8 cellular contexts compared by ENCODE assay signal in the genomic region with DNA sequence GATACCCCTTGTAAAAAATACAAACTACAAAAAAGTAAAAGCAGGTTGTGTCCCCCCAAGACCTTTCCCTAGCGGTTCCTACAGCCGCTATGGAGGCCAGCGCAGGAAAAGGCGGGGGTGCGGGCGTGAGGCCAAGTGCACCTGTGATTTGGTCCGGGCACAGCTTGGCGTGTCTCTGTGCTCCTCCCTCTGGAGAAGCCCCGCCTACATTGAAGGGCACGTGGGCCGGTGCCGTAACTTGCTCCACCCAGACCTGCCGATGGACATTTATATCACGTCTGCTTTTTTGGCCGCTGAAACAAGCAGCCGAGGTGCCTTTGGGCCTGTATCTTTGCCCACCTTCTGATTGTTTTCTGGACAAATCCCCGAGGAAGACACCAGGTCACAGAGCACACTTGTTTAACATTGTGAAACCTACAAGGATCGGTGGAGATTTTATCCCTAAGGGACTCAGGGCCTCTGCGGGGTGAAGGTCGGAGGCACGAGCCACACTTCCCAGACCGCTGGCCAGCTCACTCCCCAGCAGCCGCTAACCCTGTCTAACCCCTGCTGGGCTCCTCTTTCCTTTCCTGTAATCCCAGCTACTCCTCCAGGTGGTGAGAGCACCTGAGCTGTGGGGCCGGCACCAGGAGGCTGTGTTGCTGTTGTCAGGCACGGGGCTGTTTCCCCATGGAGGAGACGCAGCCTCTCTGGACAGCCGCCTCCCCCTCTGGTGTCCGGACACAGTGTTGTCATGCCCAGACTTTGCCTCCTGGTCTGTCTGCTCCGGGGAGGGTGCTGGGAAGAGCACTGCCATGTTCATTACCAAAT. TPM values are rescaled to one million over a fixed set of nuclear protein-coding genes. Genes with fewer than 3 reads are reported as not detected.
DNase-seq lines count a peak whose midpoint lies in the region; ATAC-seq and TF ChIP-seq lines count a peak whose summit lies in the region.

No MANE protein-coding gene starts in this region.

- H3K36me3 ChIP-seq in adipocyte (ENCODE audit: control insufficient read depth, insufficient read depth, low read length, severe bottlenecking) (no peaks in the 10 kb centered on the region), transverse colon (no peaks in the 10 kb centered on the region)

- TF ChIP-seq POLR2A in transverse colon (IDR thresholded peaks at IDR 0.05) = no peak

- H3K27me3 Mint-ChIP-seq in activated CD8-positive, alpha-beta memory T cell treated with anti-CD3 and anti-CD28 coated beads, Interleukin-2, amount 10 ng/mL, durations not matched to agents 7 days and 5 days = no peaks in the 10 kb centered on the region

- TF ChIP-seq EP300 in transverse colon (IDR thresholded peaks at IDR 0.05; ENCODE audit: low read depth) = no peak

- peak; percentile 45 for DNase-seq in activated CD8-positive, alpha-beta memory T cell treated with anti-CD3 and anti-CD28 coated beads, Interleukin-2, amount 50 U/mL, for 48 hours
- DNase-seq in activated CD8-positive, alpha-beta memory T cell treated with anti-CD3 and anti-CD28 coated beads, Interleukin-2, amount 10 ng/mL, durations not matched to agents 7 days and 5 days = no peak
- DNase-seq in adipocyte (ENCODE audit: low read depth) (no peak), transverse colon (peak; percentile 87), HUDEP-2 (lab: John Stamatoyannopoulos, UW; ENCODE audit: unreplicated experiment in 76 of 76) (no peak), hippocampal formation (lab: John Stamatoyannopoulos, UW) (no peak)
- DNase-seq in stimulated activated effector memory CD8-positive, alpha-beta T cell treated with anti-CD3 and anti-CD28 coated beads, Interleukin-12 subunit alpha, Interleukin-12 subunit beta, amount 100 ng/mL, for 72 hours (ENCODE audit: low spot score in 2 of 2) = no peak

- peak overlapping the region; percentile 15 for H3K27ac ChIP-seq in layer of hippocampus (ENCODE audit: low read depth, low read length)
- H3K27ac ChIP-seq in transverse colon = peak overlapping the region; percentile 73 to 87 (median 80)

- intact Hi-C loops in transverse colon (cut with DNase I; ENCODE audit: low total_unique reads) = no loop called here

- no peaks in the 10 kb centered on the region for H3K27me3 ChIP-seq in adipocyte (replicated peaks; ENCODE audit: control insufficient read depth, insufficient read depth, low read length)
- no peaks in the 10 kb centered on the region for H3K27me3 ChIP-seq in layer of hippocampus (ENCODE audit: control insufficient read depth, insufficient read depth, low read length)
- no peaks in the 10 kb centered on the region for H3K27me3 ChIP-seq in transverse colon

- H3K4me3 Mint-ChIP-seq in activated CD8-positive, alpha-beta memory T cell treated with anti-CD3 and anti-CD28 coated beads, Interleukin-2, amount 10 ng/mL, durations not matched to agents 7 days and 5 days = no peak overlapping the region
- H3K4me3 Mint-ChIP-seq in stimulated activated effector memory CD8-positive, alpha-beta T cell treated with anti-CD3 and anti-CD28 coated beads, Interleukin-12 subunit alpha, Interleukin-12 subunit beta, amount 100 ng/mL, for 72 hours = no peak overlapping the region

- H3K4me1 ChIP-seq in adipocyte (ENCODE audit: control insufficient read depth, insufficient read depth, low read length) = peaks cover 48% of the 10 kb centered on the region
- H3K4me1 ChIP-seq in transverse colon = peaks cover 40 to 58% (median 47%) of the 10 kb centered on the region in 4 donors

- in situ Hi-C loops in transverse colon (cut with MboI; ENCODE audit: low pct_ligation_motif_present in 1 of 4, low pct_unique_long_range_greater_than_20kb in 1 of 4, low sequenced_read_pairs in 3 of 4) = no loop called here

- H3K9me3 Mint-ChIP-seq in activated CD8-positive, alpha-beta memory T cell treated with anti-CD3 and anti-CD28 coated beads, Interleukin-2, amount 10 ng/mL, durations not matched to agents 7 days and 5 days (ENCODE audit: low read depth) = no peaks in the 10 kb centered on the region
- H3K9me3 Mint-ChIP-seq in stimulated activated effector memory CD8-positive, alpha-beta T cell treated with anti-CD3 and anti-CD28 coated beads, Interleukin-12 subunit alpha, Interleukin-12 subunit beta, amount 100 ng/mL, for 72 hours = no peaks in the 10 kb centered on the region

- CTCF ChIA-PET in activated CD8-positive, alpha-beta memory T cell treated with anti-CD3 and anti-CD28 coated beads, Interleukin-2, amount 10 ng/mL, durations not matched to agents 7 days and 5 days (lab: Charles Lee) = no interaction called here

- ATAC-seq in activated CD8-positive, alpha-beta memory T cell treated with anti-CD3 and anti-CD28 coated beads, Interleukin-2, amount 10 ng/mL, durations not matched to agents 7 days and 5 days = no peak
- ATAC-seq in stimulated activated effector memory CD8-positive, alpha-beta T cell treated with anti-CD3 and anti-CD28 coated beads, Interleukin-12 subunit alpha, Interleukin-12 subunit beta, amount 100 ng/mL, for 72 hours = no peak

- 40% methylated on average over 29 of the region's 29 CpGs; no CpG with 5 or more reads in 1 of the 2 donors for WGBS in transverse colon (ENCODE audit: low coverage in 1 of 2), 2 donors

- no peak for TF ChIP-seq CTCF in transverse colon (IDR thresholded peaks at IDR 0.05)

- peak overlapping the region; percentile 80 for H3K9ac ChIP-seq in adipocyte (ENCODE audit: low read length)

- no peaks in the 10 kb centered on the region for H3K4me1 Mint-ChIP-seq in activated CD8-positive, alpha-beta memory T cell treated with anti-CD3 and anti-CD28 coated beads, Interleukin-2, amount 10 ng/mL, durations not matched to agents 7 days and 5 days
- no peaks in the 10 kb centered on the region for H3K4me1 Mint-ChIP-seq in stimulated activated effector memory CD8-positive, alpha-beta T cell treated with anti-CD3 and anti-CD28 coated beads, Interleukin-12 subunit alpha, Interleukin-12 subunit beta, amount 100 ng/mL, for 72 hours

- H3K9me3 ChIP-seq in adipocyte (ENCODE audit: control insufficient read depth, low read length) (no peaks in the 10 kb centered on the region), transverse colon (no peaks in the 10 kb centered on the region)

- no peak overlapping the region for H3K27ac Mint-ChIP-seq in activated CD8-positive, alpha-beta memory T cell treated with anti-CD3 and anti-CD28 coated beads, Interleukin-2, amount 10 ng/mL, durations not matched to agents 7 days and 5 days
- no peak overlapping the region for H3K27ac Mint-ChIP-seq in stimulated activated effector memory CD8-positive, alpha-beta T cell treated with anti-CD3 and anti-CD28 coated beads, Interleukin-12 subunit alpha, Interleukin-12 subunit beta, amount 100 ng/mL, for 72 hours

- H3K4me3 ChIP-seq in adipocyte (ENCODE audit: low read length) (no peak overlapping the region), transverse colon (peak overlapping the region in 2 of 4 donors; percentile 17 to 25)

- H3K36me3 Mint-ChIP-seq in activated CD8-positive, alpha-beta memory T cell treated with anti-CD3 and anti-CD28 coated beads, Interleukin-2, amount 10 ng/mL, durations not matched to agents 7 days and 5 days = no peaks in the 10 kb centered on the region
- no peaks in the 10 kb centered on the region for H3K36me3 Mint-ChIP-seq in stimulated activated effector memory CD8-positive, alpha-beta T cell treated with anti-CD3 and anti-CD28 coated beads, Interleukin-12 subunit alpha, Interleukin-12 subunit beta, amount 100 ng/mL, for 72 hours

RNA-seq across cellular contexts. Expression of a gene that starts 18.8 kb away (rescaled TPM):
- total RNA-seq in activated CD8-positive, alpha-beta memory T cell treated with anti-CD3 and anti-CD28 coated beads, Interleukin-2, amount 10 ng/mL, durations not matched to agents 7 days and 5 days = 1 to 10 TPM; 6.6 to 7.0 TPM
- total RNA-seq in transverse colon = 10 to 100 TPM; 34.8 to 80.8 (median 52.8) TPM

Comparison
In these comparisons a context has a peak if more than half of its experiments do, and no peak if none do; other contexts are left out.
1. DNase-seq: peak in activated CD8-positive, alpha-beta memory T cell treated with anti-CD3 and anti-CD28 coated beads, Interleukin-2, amount 50 U/mL, for 48 hours (single experiment) and transverse colon (single experiment); none in activated CD8-positive, alpha-beta memory T cell treated with anti-CD3 and anti-CD28 coated beads, Interleukin-2, amount 10 ng/mL, durations not matched to agents 7 days and 5 days (single experiment), adipocyte (single experiment), stimulated activated effector memory CD8-positive, alpha-beta T cell treated with anti-CD3 and anti-CD28 coated beads, Interleukin-12 subunit alpha, Interleukin-12 subunit beta, amount 100 ng/mL, for 72 hours (0 of 2), HUDEP-2 (0 of 76) and hippocampal formation (0 of 2).
2. RNA of a gene that starts 18.8 kb away (total RNA-seq): 34.8 to 80.8 TPM in transverse colon; 6.6 to 7.0 TPM in activated CD8-positive, alpha-beta memory T cell treated with anti-CD3 and anti-CD28 coated beads, Interleukin-2, amount 10 ng/mL, durations not matched to agents 7 days and 5 days; every median in the first group is over 4 times any median in the second.